8 cellular contexts compared by ENCODE assay signal in the genomic region with DNA sequence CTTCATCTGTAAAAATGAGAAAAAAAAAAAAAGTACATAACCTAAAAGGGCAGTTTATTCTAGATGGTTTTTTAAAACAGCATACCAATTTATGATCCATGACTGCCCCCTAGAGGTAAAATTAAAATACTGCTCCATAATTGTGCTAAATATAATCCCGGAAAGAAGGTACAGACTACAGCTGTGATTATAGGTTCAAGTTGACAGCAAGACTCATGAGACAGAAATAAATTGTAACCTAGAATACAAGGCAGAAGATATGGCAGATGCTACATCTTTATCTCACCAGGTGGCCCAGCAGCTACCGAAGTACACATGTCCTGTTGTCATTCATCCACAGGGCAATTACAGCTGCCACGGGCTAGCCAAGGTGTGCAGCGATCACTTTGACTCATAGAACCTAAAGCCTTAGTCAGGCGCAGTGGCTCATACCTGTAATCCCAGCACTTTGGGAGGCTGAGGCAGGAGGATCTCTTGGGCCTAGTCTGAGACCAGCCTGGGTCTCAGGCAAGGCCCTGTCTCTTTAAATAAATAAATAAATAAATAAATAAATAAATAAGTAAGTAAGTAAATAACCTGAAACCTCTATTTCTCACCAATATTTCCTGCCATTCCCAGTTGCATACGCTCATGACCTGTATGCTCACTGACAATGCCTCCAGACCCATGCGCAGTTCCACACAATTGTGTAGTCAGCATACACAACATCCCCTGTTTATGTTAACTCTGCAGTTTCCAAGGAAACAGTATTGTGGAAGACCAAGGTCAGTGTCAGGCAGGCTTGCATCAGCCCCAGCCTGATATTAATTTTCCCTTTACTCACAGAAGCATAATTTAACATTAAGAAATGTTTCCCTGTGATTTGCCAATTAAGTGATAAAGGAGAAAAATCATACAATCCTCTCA. TPM values are rescaled to one million over a fixed set of nuclear protein-coding genes. Genes with fewer than 3 reads are reported as not detected.
DNase-seq lines count a peak whose midpoint lies in the region; ATAC-seq and TF ChIP-seq lines count a peak whose summit lies in the region.

No MANE protein-coding gene starts in this region.

- intact Hi-C loops in sciatic nerve (cut with DNase I): loop anchor here (10.0 kb wide), 1 partner anchor 116 kb away; no protein-coding TSS in a partner anchor

- no peak for TF ChIP-seq POLR2A in Peyer's patch (IDR thresholded peaks at IDR 0.05)

- H3K9ac ChIP-seq in MM.1S (ENCODE audit: low read length): 0 out of 2 replicates have a peak overlapping the region, but pooled peaks have one; percentile 13

- ATAC-seq in effector memory CD8-positive, alpha-beta T cell (replicated peaks): peak; percentile 71
- ATAC-seq in sciatic nerve (no peak), GM18519 (IDR thresholded peaks at IDR 0.05; ENCODE audit: low FRiP score, unreplicated experiment) (no peak)

- in situ Hi-C loops in G401 (cut with HindIII; ENCODE audit: low sequenced_read_pairs): no loop called here

- peaks cover 0 to 1% of the 10 kb centered on the region in 2 donors for H3K4me1 Mint-ChIP-seq in effector memory CD8-positive, alpha-beta T cell (ENCODE audit: low read depth in 2 of 2)
- H3K4me1 Mint-ChIP-seq in mesothelial cell of epicardium: no peaks in the 10 kb centered on the region

- H3K4me2 ChIP-seq in MM.1S (ENCODE audit: low read depth, low read length): peak overlapping the region; percentile 46

- DNase-seq in G401 (ENCODE audit: low spot score) (peak; percentile 84), MM.1S (peak; percentile 81), Peyer's patch (no peak), mesothelial cell of epicardium (ENCODE audit: low spot score in 2 of 2, unreplicated experiment in 2 of 2) (no peak), sciatic nerve (ENCODE audit: low spot score) (no peak)
- DNase-seq in effector memory CD8-positive, alpha-beta T cell: peak in 1 of 3 experiments; percentile 14
- no peak for DNase-seq in activated naive CD4-positive, alpha-beta T cell (lab: John Stamatoyannopoulos, UW)

- peaks cover 5% of the 10 kb centered on the region; the same call in 1 of the 2 replicates for H3F3A ChIP-seq in MM.1S (ENCODE audit: insufficient read depth, low read length)

- no peaks in the 10 kb centered on the region for H3K79me2 ChIP-seq in MM.1S (ENCODE audit: low read length)

- H3K9me3 Mint-ChIP-seq in effector memory CD8-positive, alpha-beta T cell: no peaks in the 10 kb centered on the region
- H3K9me3 Mint-ChIP-seq in mesothelial cell of epicardium: no peaks in the 10 kb centered on the region

- H3K36me3 ChIP-seq in MM.1S (replicated peaks; ENCODE audit: insufficient read depth, low read length) (no peaks in the 10 kb centered on the region), Peyer's patch (no peaks in the 10 kb centered on the region)

- H3K27me3 ChIP-seq in MM.1S (replicated peaks; ENCODE audit: insufficient read depth, low read length) (no peaks in the 10 kb centered on the region), Peyer's patch (no peaks in the 10 kb centered on the region)

- no peak overlapping the region for H3K4me3 Mint-ChIP-seq in effector memory CD8-positive, alpha-beta T cell
- no peak overlapping the region for H3K4me3 Mint-ChIP-seq in mesothelial cell of epicardium

- peak; percentile 68 for TF ChIP-seq CTCF in MM.1S (IDR thresholded peaks at IDR 0.05; ENCODE audit: low read length)
- peak; percentile 46 to 88 (median 82) for TF ChIP-seq CTCF in Peyer's patch (IDR thresholded peaks at IDR 0.05)
- peak; percentile 91 for TF ChIP-seq CTCF in mesothelial cell of epicardium (IDR thresholded peaks at IDR 0.05; ENCODE audit: unreplicated experiment)

- H2AFZ ChIP-seq in MM.1S (ENCODE audit: low read length): peak overlapping the region; percentile 36

- H3K4me3 ChIP-seq in MM.1S (ENCODE audit: low read length) (peak overlapping the region; percentile 4; the same call in 1 of the 2 replicates), Peyer's patch (no peak overlapping the region)

- peaks cover 33 to 36% of the 10 kb centered on the region in 2 donors for H3K27me3 Mint-ChIP-seq in effector memory CD8-positive, alpha-beta T cell
- peaks cover 82% of the 10 kb centered on the region for H3K27me3 Mint-ChIP-seq in mesothelial cell of epicardium (ENCODE audit: low read depth)

- H3K27ac Mint-ChIP-seq in effector memory CD8-positive, alpha-beta T cell: no peak overlapping the region
- H3K27ac Mint-ChIP-seq in mesothelial cell of epicardium: no peak overlapping the region

- H3K27ac ChIP-seq in MM.1S (ENCODE audit: low read length): peak overlapping the region; percentile 41; the same call in 1 of the 2 replicates
- no peak overlapping the region for H3K27ac ChIP-seq in Peyer's patch

- peaks cover 3% of the 10 kb centered on the region for H3K36me3 Mint-ChIP-seq in effector memory CD8-positive, alpha-beta T cell (ENCODE audit: insufficient read depth)
- H3K36me3 Mint-ChIP-seq in mesothelial cell of epicardium: no peaks in the 10 kb centered on the region

- H3K9me2 ChIP-seq in MM.1S (replicated peaks; ENCODE audit: insufficient read depth, low read length): no peaks in the 10 kb centered on the region

- H3K4me1 ChIP-seq in MM.1S (ENCODE audit: low read length) (peaks cover 5% of the 10 kb centered on the region; the same call in 1 of the 2 replicates), Peyer's patch (no peaks in the 10 kb centered on the region)

- H4K20me1 ChIP-seq in MM.1S (ENCODE audit: insufficient read depth, low read length): no peaks in the 10 kb centered on the region

- H3K9me3 ChIP-seq in MM.1S (replicated peaks; ENCODE audit: insufficient read depth, low read length) (no peaks in the 10 kb centered on the region), Peyer's patch (no peaks in the 10 kb centered on the region)

RNA-seq across cellular contexts. Expression of a gene that starts 18.3 kb away (rescaled TPM):
- 80.4 and 86.0 TPM in 2 replicates for total RNA-seq in G401 (2014; rRNA removed; shearing (Covaris generic))
- total RNA-seq in Peyer's patch (10 to 100 TPM; 33.0 to 39.0 (median 37.0) TPM), mesothelial cell of epicardium (43.5 to 45.5 TPM (median 45.2 TPM) in 3 replicates), sciatic nerve (41.5 TPM)

RNA-seq across cellular contexts. Expression of a gene that starts 29.1 kb away (rescaled TPM):
- total RNA-seq in G401 (2014; rRNA removed; shearing (Covaris generic)): 0.62 and 1.9 TPM in 2 replicates
- under 1 TPM in 1 of 4 donors, not detected in 3; 0.83 TPM for total RNA-seq in Peyer's patch
- 0.54 to 0.69 TPM (median 0.60 TPM) in 3 replicates for total RNA-seq in mesothelial cell of epicardium
- not detected for total RNA-seq in sciatic nerve

RNA-seq across cellular contexts. Expression of a gene that starts 48.4 kb away (rescaled TPM):
- not detected in 2 replicates for total RNA-seq in G401 (2014; rRNA removed; shearing (Covaris generic))
- total RNA-seq in Peyer's patch (not detected), mesothelial cell of epicardium (0.34 TPM in 1 of 3 replicates, not detected in the others), sciatic nerve (1.4 TPM)

RNA-seq across cellular contexts. Expression of a gene that starts 50.8 kb away (rescaled TPM):
- not detected in 2 replicates for total RNA-seq in G401 (2014; rRNA removed; shearing (Covaris generic))
- total RNA-seq in Peyer's patch: 10 to 100 TPM in 1 of 4 donors, 1 to 10 TPM in 3; 5.0 to 12.2 (median 6.8) TPM
- 0.20 to 0.65 TPM (median 0.22 TPM) in 3 replicates for total RNA-seq in mesothelial cell of epicardium
- total RNA-seq in sciatic nerve: 8.5 TPM

Comparison
In these comparisons a context has a peak if more than half of its experiments do, and no peak if none do; other contexts are left out.
1. DNase-seq: peak in G401 (single experiment) and MM.1S (single experiment); none in Peyer's patch (0 of 3), mesothelial cell of epicardium (0 of 2), sciatic nerve (single experiment) and activated naive CD4-positive, alpha-beta T cell (0 of 4).
2. Peak in every context shown above with its lines, with median percentiles within 50 percentile points of each other: CTCF ChIP-seq.